Comparison of ENCODE assay signal across 12 cellular contexts in the genomic region with DNA sequence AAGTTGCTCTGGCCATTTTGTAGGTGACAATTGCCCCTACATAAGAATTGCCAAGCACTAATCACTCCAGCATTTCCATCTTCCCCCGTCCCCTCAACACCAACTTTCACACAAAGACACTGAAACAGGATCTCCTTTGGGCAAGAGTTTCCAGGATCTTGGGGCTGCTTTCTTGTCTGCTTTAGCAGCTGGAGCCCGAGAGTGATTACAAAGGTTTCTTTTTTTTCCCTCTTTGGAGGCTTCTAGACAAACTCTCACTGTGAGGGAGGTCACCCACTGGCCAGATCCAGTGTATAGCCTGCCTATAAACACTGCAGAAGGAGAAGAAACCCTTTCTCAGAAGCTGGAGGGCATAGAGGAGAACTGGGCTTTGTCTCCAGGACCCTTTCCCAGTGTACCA.
"Had no signal": no experiment of that assay in that cellular context is flagged by ENCODE, and none has a peak within 500 bp of the region (broad histone marks: within the 10 kb centered on the region; RNA-seq: fewer than 3 reads in every experiment).

No MANE protein-coding gene starts in this region.

- H3K4me1 ChIP-seq: ascending aorta, sigmoid colon had no signal

- H3K4me3 ChIP-seq: ascending aorta, cardiac muscle cell, colonic mucosa, sigmoid colon, thoracic aorta had no signal

- H3K36me3 ChIP-seq: ascending aorta, cardiac muscle cell, colonic mucosa, sigmoid colon, thoracic aorta had no signal

- DNase-seq: activated CD4-positive, alpha-beta T cell treated with anti-CD3 and anti-CD28 coated beads, Interleukin-2, amount 50 U/mL, for 4 hours; activated CD4-positive, CD25-positive, alpha-beta regulatory T cell treated with anti-CD3 and anti-CD28 coated beads, Interleukin-2, amount 50 U/mL, for 72 hours; activated naive CD4-positive, alpha-beta T cell; activated T-cell treated with anti-CD3 and anti-CD28 coated beads, Interleukin-2, amount 50 U/mL, for 48 hours; colonic mucosa; effector CD4-positive, alpha-beta T cell; sigmoid colon; stimulated activated CD4-positive, alpha-beta T cell treated with anti-CD3 and anti-CD28 coated beads, Interleukin-12 subunit alpha, Interleukin-12 subunit beta, amount 100 ng/mL, for 4 hours; stimulated activated naive CD4-positive, alpha-beta T cell had no signal

- H3K27me3 ChIP-seq: ascending aorta, cardiac muscle cell, colonic mucosa, sigmoid colon had no signal

- H3K27ac ChIP-seq: ascending aorta, cardiac muscle cell, sigmoid colon, thoracic aorta had no signal

- H3K9me3 ChIP-seq: ascending aorta, colonic mucosa, sigmoid colon, thoracic aorta had no signal
